Comparison of ENCODE assay signal across 8 cellular contexts in genomic region chr2:119366161-119366648, GRCh38. TPM values are rescaled to one million over a fixed set of nuclear protein-coding genes. Genes with fewer than 3 reads are reported as not detected.
DNase-seq lines count a peak whose midpoint lies in the region; ATAC-seq and TF ChIP-seq lines count a peak whose summit lies in the region.

No MANE protein-coding gene starts in this region.

- peak overlapping the region; percentile 97 for H3K4me3 ChIP-seq in fibroblast of mammary gland (ENCODE audit: control insufficient read depth, low read depth, low read length)
- peak overlapping the region; percentile 92 to 96 for H3K4me3 ChIP-seq in neutrophil (ENCODE audit: low read depth in 1 of 2, low read length in 1 of 2)

- no peaks in the 10 kb centered on the region for H3K27me3 Mint-ChIP-seq in T-cell

- H3K4me1 ChIP-seq in neutrophil (ENCODE audit: control insufficient read depth in 1 of 2, insufficient read depth in 1 of 2, low read depth in 1 of 2, low read length in 1 of 2) = peaks cover 18 to 23% of the 10 kb centered on the region in 2 experiments

- H3K4me1 Mint-ChIP-seq in T-cell = peaks cover 50 to 62% (median 60%) of the 10 kb centered on the region in 3 donors

- peak; percentile 14 for DNase-seq in activated CD4-positive, alpha-beta T cell treated with anti-CD3 and anti-CD28 coated beads, Interleukin-2, amount 50 U/mL, for 1 hour
- no peak for DNase-seq in activated CD4-positive, alpha-beta T cell treated with anti-CD3 and anti-CD28 coated beads, Interleukin-2, amount 50 U/mL, for 4 hours
- DNase-seq in T-cell (peak in 3 of 34 experiments; percentile 6 to 16 (median 6)), fibroblast of mammary gland (ENCODE audit: low read depth) (peak; percentile 50), amygdala (lab: John Stamatoyannopoulos, UW) (no peak), GDM1 (lab: John Stamatoyannopoulos, UW) (no peak)

- H3K9me3 Mint-ChIP-seq in T-cell = no peaks in the 10 kb centered on the region

- H3K36me3 ChIP-seq in neutrophil = peaks cover 29% of the 10 kb centered on the region

- no peaks in the 10 kb centered on the region for H3K9me3 ChIP-seq in neutrophil

- CTCF ChIA-PET in T-cell (lab: Charles Lee) = interaction anchor here in 1 of 2 donors (1.1 kb wide), 1 partner anchor 1552 kb away, joined by 8 read pairs; the partner anchor contains the start of gene DDX18

- peak overlapping the region; percentile 96 to 99 (median 98) for H3K4me3 Mint-ChIP-seq in T-cell

- peak overlapping the region; percentile 77 for H3K27ac ChIP-seq in neutrophil

- no peaks in the 10 kb centered on the region for H3K27me3 ChIP-seq in neutrophil

- no peak for TF ChIP-seq CTCF in fibroblast of mammary gland (conservative IDR thresholded peaks at IDR 0.05; ENCODE audit: control insufficient read depth, insufficient read depth, low read depth, low read length)
- no peak for TF ChIP-seq CTCF in neutrophil (IDR thresholded peaks at IDR 0.05)

- POLR2A ChIA-PET in T-cell (lab: Charles Lee) = no interaction called here

- ATAC-seq in HG02970 (IDR thresholded peaks at IDR 0.05; ENCODE audit: low FRiP score, unreplicated experiment) (peak; percentile 3), T-cell (replicated peaks in 1 of 4) (peak; percentile 3 to 17 (median 8))

- H3K27ac Mint-ChIP-seq in T-cell = peak overlapping the region; percentile 85 to 97

- H3K36me3 Mint-ChIP-seq in T-cell = peaks cover 24% of the 10 kb centered on the region

RNA-seq across cellular contexts. Expression of gene C2orf76, which starts 0.4 kb away (rescaled TPM):
- 1 to 10 TPM; 5.2 to 9.0 (median 7.4) TPM for total RNA-seq in T-cell

RNA-seq across cellular contexts. Expression of gene DBI, which starts 0.6 kb away (rescaled TPM):
- 10 to 100 TPM; 33.4 to 55.5 (median 44.3) TPM for total RNA-seq in T-cell

Comparison
In these comparisons a context has a peak if more than half of its experiments do, and no peak if none do; other contexts are left out.
1. DNase-seq: peak in activated CD4-positive, alpha-beta T cell treated with anti-CD3 and anti-CD28 coated beads, Interleukin-2, amount 50 U/mL, for 1 hour (single experiment) and fibroblast of mammary gland (single experiment); none in activated CD4-positive, alpha-beta T cell treated with anti-CD3 and anti-CD28 coated beads, Interleukin-2, amount 50 U/mL, for 4 hours (0 of 2), amygdala (0 of 56) and GDM1 (single experiment).